11 cellular contexts compared by ENCODE assay signal in the genomic region with DNA sequence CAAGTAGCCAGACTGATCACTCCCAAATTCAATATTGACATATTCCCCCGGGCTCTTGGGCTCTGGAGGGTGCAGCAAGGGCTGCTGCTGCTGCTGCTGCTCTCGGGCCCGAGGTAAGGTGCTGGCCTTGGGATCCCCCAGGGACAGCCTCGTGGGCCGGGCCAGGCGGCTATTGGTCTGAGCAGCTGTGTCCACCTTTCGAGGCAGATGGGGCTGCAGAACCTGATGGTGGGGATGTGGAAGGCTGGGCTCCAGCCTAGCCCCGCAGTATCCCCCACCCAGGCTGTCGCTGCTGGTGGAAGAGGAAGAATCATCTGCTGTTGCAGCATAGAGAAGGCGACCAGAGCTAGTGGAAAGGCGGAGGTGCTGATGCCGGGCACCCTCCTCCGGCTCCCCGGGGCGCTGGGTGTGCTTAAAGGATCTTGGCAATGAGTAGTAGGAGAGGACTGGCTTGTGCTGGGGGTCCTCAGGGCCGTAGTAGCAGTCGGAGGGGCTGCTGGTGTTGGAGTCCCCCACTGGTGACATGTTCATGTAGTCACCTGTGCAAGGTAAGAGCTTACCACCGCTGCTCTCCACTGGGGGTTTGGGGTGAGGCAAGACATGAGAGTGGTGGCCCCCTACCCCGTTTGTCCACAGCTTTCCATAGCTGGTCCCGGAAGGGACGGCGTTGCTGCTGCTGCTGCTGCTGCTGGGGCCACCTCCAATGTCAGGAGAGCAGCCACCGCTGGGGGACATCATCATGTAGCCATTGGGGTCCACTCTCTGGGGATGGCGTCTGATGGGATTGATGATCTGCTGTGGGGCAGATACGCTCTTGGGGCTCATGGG. TPM values are rescaled to one million over a fixed set of nuclear protein-coding genes. Genes with fewer than 3 reads are reported as not detected.
DNase-seq lines count a peak whose midpoint lies in the region; ATAC-seq, FAIRE-seq and TF ChIP-seq lines count a peak whose summit lies in the region.
"Had no signal": no experiment of that assay in that cellular context is flagged by ENCODE, and none has a peak within 500 bp of the region (broad histone marks: within the 10 kb centered on the region; RNA-seq: fewer than 3 reads in every experiment).

No MANE protein-coding gene starts in this region.

- TF ChIP-seq EP300 in neural cell (conservative IDR thresholded peaks at IDR 0.05; ENCODE audit: poor library complexity, severe bottlenecking): no peak

- no peaks in the 10 kb centered on the region for H3K9me2 ChIP-seq in neural cell (ENCODE audit: insufficient read depth, low read length)

- no peak overlapping the region for H3K9ac ChIP-seq in HUES64 (ENCODE audit: low read depth, low read length)
- H3K9ac ChIP-seq in neural cell (ENCODE audit: low read length): no peak overlapping the region
- H3K9ac ChIP-seq: KMS-11 had no signal

- H3K36me3 ChIP-seq in ACC112 (ENCODE audit: insufficient read depth, low read length): peaks cover 40% of the 10 kb centered on the region; the same call in 1 of the 2 replicates
- peaks cover 48% of the 10 kb centered on the region for H3K36me3 ChIP-seq in HUES64 (ENCODE audit: insufficient read depth, low read length)
- peaks cover 12% of the 10 kb centered on the region for H3K36me3 ChIP-seq in neural cell (ENCODE audit: insufficient read depth, low read length)

- peak overlapping the region; percentile 95 for H3K4me3 ChIP-seq in ACC112 (ENCODE audit: low read depth, low read length)
- H3K4me3 ChIP-seq in HUES64 (ENCODE audit: low read length): peak overlapping the region; percentile 58; the same call in 1 of the 2 replicates
- peak overlapping the region; percentile 69 for H3K4me3 ChIP-seq in epithelial cell of proximal tubule (ENCODE audit: low read depth, low read length)
- H3K4me3 ChIP-seq in neural cell (ENCODE audit: low read length): peak overlapping the region; percentile 97

- H4K20me1 ChIP-seq in neural cell (ENCODE audit: insufficient read depth): no peaks in the 10 kb centered on the region

- H3K4me2 ChIP-seq in neural cell (ENCODE audit: low read length): no peak overlapping the region

- H2AFZ ChIP-seq in ACC112 (ENCODE audit: low read length, unreplicated experiment) (no peak overlapping the region), neural cell (ENCODE audit: low read depth, low read length) (no peak overlapping the region)

- ATAC-seq in GM18870 (IDR thresholded peaks at IDR 0.05; ENCODE audit: unreplicated experiment) (no peak), HG02642 (IDR thresholded peaks at IDR 0.05; ENCODE audit: poor library complexity, unreplicated experiment) (no peak)
- ATAC-seq: activated naive CD4-positive, alpha-beta T cell treated with anti-CD3 and anti-CD28 coated beads, Interleukin-2, amount 50 U/mL, for 72 hours had no signal

- no peak for TF ChIP-seq RAD21 in neural cell (conservative IDR thresholded peaks at IDR 0.05)

- H3K4me1 ChIP-seq in ACC112 (ENCODE audit: control insufficient read depth, insufficient read depth, low read length, unreplicated experiment) (peaks cover 32% of the 10 kb centered on the region), HUES64 (ENCODE audit: insufficient read depth, low read length) (peaks cover 32% of the 10 kb centered on the region)

- H3K9me3 ChIP-seq in HUES64 (ENCODE audit: insufficient read depth, low read depth, low read length) (no peaks in the 10 kb centered on the region), neural cell (ENCODE audit: low read length) (peaks cover 2% of the 10 kb centered on the region)

- H3F3A ChIP-seq in neural cell (ENCODE audit: insufficient read depth, low read length, poor library complexity, severe bottlenecking): peaks cover 3% of the 10 kb centered on the region

- H3K79me2 ChIP-seq in ACC112 (ENCODE audit: control insufficient read depth, insufficient read depth, low read length, unreplicated experiment) (peaks cover 81% of the 10 kb centered on the region), neural cell (replicated peaks; ENCODE audit: insufficient read depth, low read length) (peaks cover 74% of the 10 kb centered on the region)

- H3K27ac ChIP-seq in ACC112 (ENCODE audit: low read depth, low read length) (peak overlapping the region; percentile 92), HUES64 (ENCODE audit: low read depth, low read length) (no peak overlapping the region), neural cell (ENCODE audit: low read length) (no peak overlapping the region)
- H3K27ac ChIP-seq: KMS-11 had no signal

- H3K27me3 ChIP-seq in ACC112 (ENCODE audit: insufficient read depth, low read length) (no peaks in the 10 kb centered on the region), HUES64 (ENCODE audit: insufficient read depth, low read length) (no peaks in the 10 kb centered on the region), neural cell (ENCODE audit: insufficient read depth, low read depth, low read length) (no peaks in the 10 kb centered on the region)

- TF ChIP-seq CTCF in epithelial cell of proximal tubule (conservative IDR thresholded peaks at IDR 0.05; ENCODE audit: low read depth, low read length) (no peak), neural cell (IDR thresholded peaks at IDR 0.05; ENCODE audit: poor library complexity, severe bottlenecking) (no peak)

- WGBS in HUES64: 97% methylated on average over 25 of the region's 25 CpGs

- DNase-seq in epithelial cell of proximal tubule (ENCODE audit: low read depth) (no peak), H4 (ENCODE audit: low spot score) (no peak), GM19239 (ENCODE audit: insufficient read length, low spot score) (no peak)
- DNase-seq: DMS79 had no signal

- FAIRE-seq in GM19239 (lab: Jason Lieb, UNC): no peak

TF ChIP-seq in neural cell, 6 proteins besides CTCF, POLR2A, EP300 and RAD21:
- TF ChIP-seq POLR2AphosphoS5 (IDR thresholded peaks at IDR 0.05) (no peak), SMC3 (conservative IDR thresholded peaks at IDR 0.05; ENCODE audit: poor library complexity) (no peak), EZH2 (IDR thresholded peaks at IDR 0.05; ENCODE audit: borderline replicate concordance, insufficient read depth, low read length, poor library complexity, severe bottlenecking) (no peak), TAF1 (IDR thresholded peaks at IDR 0.05; ENCODE audit: low read depth) (no peak), MXI1 (conservative IDR thresholded peaks at IDR 0.05; ENCODE audit: poor library complexity, severe bottlenecking) (no peak)
- TF ChIP-seq, protein P1, sequence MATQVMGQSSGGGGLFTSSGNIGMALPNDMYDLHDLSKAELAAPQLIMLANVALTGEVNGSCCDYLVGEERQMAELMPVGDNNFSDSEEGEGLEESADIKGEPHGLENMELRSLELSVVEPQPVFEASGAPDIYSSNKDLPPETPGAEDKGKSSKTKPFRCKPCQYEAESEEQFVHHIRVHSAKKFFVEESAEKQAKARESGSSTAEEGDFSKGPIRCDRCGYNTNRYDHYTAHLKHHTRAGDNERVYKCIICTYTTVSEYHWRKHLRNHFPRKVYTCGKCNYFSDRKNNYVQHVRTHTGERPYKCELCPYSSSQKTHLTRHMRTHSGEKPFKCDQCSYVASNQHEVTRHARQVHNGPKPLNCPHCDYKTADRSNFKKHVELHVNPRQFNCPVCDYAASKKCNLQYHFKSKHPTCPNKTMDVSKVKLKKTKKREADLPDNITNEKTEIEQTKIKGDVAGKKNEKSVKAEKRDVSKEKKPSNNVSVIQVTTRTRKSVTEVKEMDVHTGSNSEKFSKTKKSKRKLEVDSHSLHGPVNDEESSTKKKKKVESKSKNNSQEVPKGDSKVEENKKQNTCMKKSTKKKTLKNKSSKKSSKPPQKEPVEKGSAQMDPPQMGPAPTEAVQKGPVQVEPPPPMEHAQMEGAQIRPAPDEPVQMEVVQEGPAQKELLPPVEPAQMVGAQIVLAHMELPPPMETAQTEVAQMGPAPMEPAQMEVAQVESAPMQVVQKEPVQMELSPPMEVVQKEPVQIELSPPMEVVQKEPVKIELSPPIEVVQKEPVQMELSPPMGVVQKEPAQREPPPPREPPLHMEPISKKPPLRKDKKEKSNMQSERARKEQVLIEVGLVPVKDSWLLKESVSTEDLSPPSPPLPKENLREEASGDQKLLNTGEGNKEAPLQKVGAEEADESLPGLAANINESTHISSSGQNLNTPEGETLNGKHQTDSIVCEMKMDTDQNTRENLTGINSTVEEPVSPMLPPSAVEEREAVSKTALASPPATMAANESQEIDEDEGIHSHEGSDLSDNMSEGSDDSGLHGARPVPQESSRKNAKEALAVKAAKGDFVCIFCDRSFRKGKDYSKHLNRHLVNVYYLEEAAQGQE (IDR thresholded peaks at IDR 0.05; ENCODE audit: borderline replicate concordance): no peak

RNA-seq across cellular contexts. Expression of a gene that starts 3.4 kb away (rescaled TPM):
- 10.6 TPM for polyA plus RNA-seq in HUES64 (2013, experiment 1 of 2)
- 11.2 TPM for polyA plus RNA-seq in HUES64 (2013, experiment 2 of 2)
- 13.0 and 25.8 TPM in 2 replicates for total RNA-seq in epithelial cell of proximal tubule
- 7.2 and 7.4 TPM in 2 replicates for polyA plus RNA-seq in neural cell
- polyA minus RNA-seq in neural cell: 23.6 and 29.6 TPM in 2 replicates
- total RNA-seq in H4 (2014; rRNA removed; shearing (Covaris generic)): 3.4 and 6.0 TPM in 2 replicates

RNA-seq across cellular contexts. Expression of a gene that starts 39.6 kb away (rescaled TPM):
- 11.1 TPM for polyA plus RNA-seq in HUES64 (2013, experiment 1 of 2)
- 15.4 TPM for polyA plus RNA-seq in HUES64 (2013, experiment 2 of 2)
- total RNA-seq in epithelial cell of proximal tubule: 11.8 and 14.1 TPM in 2 replicates
- polyA plus RNA-seq in neural cell: 5.4 and 14.1 TPM in 2 replicates
- polyA minus RNA-seq in neural cell: 66.0 and 78.1 TPM in 2 replicates
- 3.3 and 6.6 TPM in 2 replicates for total RNA-seq in H4 (2014; rRNA removed; shearing (Covaris generic))
